12 cellular contexts compared by ENCODE assay signal in genomic region chr2:6863792-6864191, GRCh38. TPM values are rescaled to one million over a fixed set of nuclear protein-coding genes. Genes with fewer than 3 reads are reported as not detected.
DNase-seq lines count a peak whose midpoint lies in the region; ATAC-seq and TF ChIP-seq lines count a peak whose summit lies in the region.
"Had no signal": no experiment of that assay in that cellular context is flagged by ENCODE, and none has a peak within 500 bp of the region (broad histone marks: within the 10 kb centered on the region; RNA-seq: fewer than 3 reads in every experiment).

No MANE protein-coding gene starts in this region.

- no peak overlapping the region for H3K4me3 ChIP-seq in CD8-positive, alpha-beta T cell (ENCODE audit: low read depth, low read length)
- H3K4me3 ChIP-seq in SK-N-MC = peak overlapping the region; percentile 74; the same call in 1 of the 2 replicates

- no peak overlapping the region for H3K9ac ChIP-seq in SK-N-MC (ENCODE audit: insufficient read length)

- no peak overlapping the region for H3K27ac ChIP-seq in CD8-positive, alpha-beta T cell (ENCODE audit: low read depth, low read length)
- no peak overlapping the region for H3K27ac ChIP-seq in SK-N-MC

- POLR2A ChIA-PET in CD8-positive, alpha-beta T cell (lab: Charles Lee) = interaction anchor here (1.1 kb wide), 1 partner anchor 37 kb away, joined by 3 read pairs; no protein-coding TSS in a partner anchor
- POLR2A ChIA-PET in MCF 10A (lab: Yijun Ruan, JAX) = no interaction called here

- intact Hi-C loops in CD8-positive, alpha-beta T cell (cut with DNase I, micrococcal nuclease) = loop anchor here (2.0 to 10.0 kb wide), 3 partner anchors 49 to 1971 kb away; partner anchors contain the start of genes ID2 (in 1 of the 2) and KIDINS220 (in 1 of the 2)
- intact Hi-C loops in MCF 10A (cut with micrococcal nuclease) = no loop called here

- no peak for TF ChIP-seq CTCF in CD8-positive, alpha-beta T cell (IDR thresholded peaks at IDR 0.05)
- TF ChIP-seq CTCF in MCF 10A (IDR thresholded peaks at IDR 0.05; ENCODE audit: unreplicated experiment) = no peak

- CTCF ChIA-PET in CD8-positive, alpha-beta T cell (lab: Charles Lee) = interaction anchor here (0.9 to 5.4 kb wide), 4 partner anchors 14 to 29 kb away, joined by 3 to 69 read pairs (median 8); partner anchors contain the start of gene RSAD2
- CTCF ChIA-PET in MCF 10A (lab: Yijun Ruan, JAX) = interaction anchor here (1.0 to 1.4 kb wide), 2 partner anchors 14 to 181 kb away, joined by 3 read pairs; partner anchors contain the start of gene RSAD2

- H3K27me3 ChIP-seq in CD8-positive, alpha-beta T cell (ENCODE audit: insufficient read depth, low read length) = no peaks in the 10 kb centered on the region

- BruUV-seq in MCF 10A (replicated peaks; lab: Mats Ljungman, UMichigan) = no TSS peak

- H3K27ac Mint-ChIP-seq in CD8-positive, alpha-beta T cell = no peak overlapping the region
- no peak overlapping the region for H3K27ac Mint-ChIP-seq in MCF 10A (ENCODE audit: low read depth, unreplicated experiment)
- H3K27ac Mint-ChIP-seq: memory B cell had no signal

- peaks cover 5% of the 10 kb centered on the region for H3K9me3 Mint-ChIP-seq in CD8-positive, alpha-beta T cell
- peaks cover 10% of the 10 kb centered on the region for H3K9me3 Mint-ChIP-seq in MCF 10A (ENCODE audit: unreplicated experiment)

- H3K4me1 ChIP-seq in CD8-positive, alpha-beta T cell (ENCODE audit: insufficient read depth, low read length) = peaks cover 19% of the 10 kb centered on the region

- DNase-seq in NCI-H82 (lab: John Stamatoyannopoulos, UW) = peak; percentile 43
- no peak for DNase-seq in NCI-H82 treated with DMSO at 0.1 percent for 48 hours (lab: John Stamatoyannopoulos, UW; ENCODE audit: unreplicated experiment)
- DNase-seq in CD8-positive, alpha-beta T cell = no peak
- peak; percentile 58 for DNase-seq in SK-N-MC (ENCODE audit: low read depth, low spot score)
- peak; percentile 9 for DNase-seq in left kidney (ENCODE audit: low read depth, low spot score)
- DNase-seq in MCF 10A (ENCODE audit: unreplicated experiment) = no peak
- no peak for DNase-seq in NCI-H128 (lab: John Stamatoyannopoulos, UW; ENCODE audit: unreplicated experiment)
- DNase-seq: activated CD4-positive, alpha-beta T cell treated with anti-CD3 and anti-CD28 coated beads for 36 hours; NCI-H1694 had no signal

- H3K9me3 ChIP-seq in CD8-positive, alpha-beta T cell (ENCODE audit: low read length) = no peaks in the 10 kb centered on the region
- H3K9me3 ChIP-seq in SK-N-MC (ENCODE audit: low read depth, low read length) = no peaks in the 10 kb centered on the region

- peaks cover 17% of the 10 kb centered on the region for H3K4me1 Mint-ChIP-seq in CD8-positive, alpha-beta T cell (ENCODE audit: low read depth)
- H3K4me1 Mint-ChIP-seq in MCF 10A (ENCODE audit: insufficient read depth, unreplicated experiment) = peaks cover 7% of the 10 kb centered on the region

- H3K4me3 Mint-ChIP-seq in CD8-positive, alpha-beta T cell = peak overlapping the region; percentile 82
- no peak overlapping the region for H3K4me3 Mint-ChIP-seq in MCF 10A (ENCODE audit: unreplicated experiment)

- peaks cover 45% of the 10 kb centered on the region for H3K36me3 Mint-ChIP-seq in CD8-positive, alpha-beta T cell
- no peaks in the 10 kb centered on the region for H3K36me3 Mint-ChIP-seq in MCF 10A (ENCODE audit: insufficient read depth, unreplicated experiment)

- no peaks in the 10 kb centered on the region for H3K27me3 Mint-ChIP-seq in CD8-positive, alpha-beta T cell (ENCODE audit: low read depth)
- no peaks in the 10 kb centered on the region for H3K27me3 Mint-ChIP-seq in MCF 10A (ENCODE audit: insufficient read depth, unreplicated experiment)
- H3K27me3 Mint-ChIP-seq: memory B cell had no signal

- no peaks in the 10 kb centered on the region for H3K36me3 ChIP-seq in CD8-positive, alpha-beta T cell (ENCODE audit: insufficient read depth, low read length)
- H3K36me3 ChIP-seq in SK-N-MC (ENCODE audit: insufficient read depth, low read length) = peaks cover 15% of the 10 kb centered on the region

- ATAC-seq in CD8-positive, alpha-beta T cell = no peak
- no peak for ATAC-seq in GM19467 (IDR thresholded peaks at IDR 0.05; ENCODE audit: unreplicated experiment)
- ATAC-seq: activated CD4-positive, alpha-beta T cell treated with anti-CD3 and anti-CD28 coated beads for 36 hours had no signal

RNA-seq across cellular contexts. Expression of gene CMPK2, which starts 1.9 kb away (rescaled TPM):
- total RNA-seq in CD8-positive, alpha-beta T cell = 1 to 10 TPM; 3.0 to 4.0 TPM
- 0.40 TPM in 1 of 2 replicates, not detected in the other for total RNA-seq in MCF 10A (2022)

RNA-seq across cellular contexts. Expression of gene RSAD2, which starts 13.8 kb away (rescaled TPM):
- 1 to 10 TPM; 1.8 to 2.1 TPM for total RNA-seq in CD8-positive, alpha-beta T cell
- total RNA-seq in MCF 10A (2022) = 0.09 TPM in 1 of 2 replicates, not detected in the other
- total RNA-seq: osteocyte had no signal

RNA-seq across cellular contexts. Expression of gene RNF144A, which starts 53.4 kb away (rescaled TPM):
- 10 to 100 TPM; 25.8 to 28.8 TPM for total RNA-seq in CD8-positive, alpha-beta T cell
- total RNA-seq in MCF 10A (2022) = 0.21 and 0.47 TPM in 2 replicates

Comparison
In these comparisons a context has a peak if more than half of its experiments do, and no peak if none do; other contexts are left out.
1. DNase-seq: peak in NCI-H82 (single experiment), SK-N-MC (single experiment) and left kidney (single experiment); none in NCI-H82 treated with DMSO at 0.1 percent for 48 hours (single experiment), CD8-positive, alpha-beta T cell (0 of 7), MCF 10A (single experiment) and NCI-H128 (single experiment).
2. RNA of gene RNF144A, which starts 53.4 kb away (total RNA-seq): 25.8 to 28.8 TPM in CD8-positive, alpha-beta T cell; 0.21 to 0.47 TPM in MCF 10A; every median in the first group is over 10 times any median in the second.